ENCODE assay signal across 21 cellular contexts in genomic region chr15:26996250-26996649, GRCh38. TPM values are rescaled to one million over a fixed set of nuclear protein-coding genes. Genes with fewer than 3 reads are reported as not detected.
DNase-seq lines count a peak whose midpoint lies in the region; ATAC-seq, FAIRE-seq and TF ChIP-seq lines count a peak whose summit lies in the region.
"Had no signal": no experiment of that assay in that cellular context is flagged by ENCODE, and none has a peak within 500 bp of the region (broad histone marks: within the 10 kb centered on the region; RNA-seq: fewer than 3 reads in every experiment).

No MANE protein-coding gene starts in this region.

- no peaks in the 10 kb centered on the region for H4K20me1 ChIP-seq in HepG2 (ENCODE audit: insufficient read depth, low read length)

- in situ Hi-C loops in HepG2 (cut with HindIII; ENCODE audit: extremely low pct_ligation_motif_present, low pct_unique_long_range_greater_than_20kb), result no loop called here
- in situ Hi-C loops in transverse colon (cut with MboI; ENCODE audit: low pct_ligation_motif_present in 1 of 4, low pct_unique_long_range_greater_than_20kb in 1 of 4, low sequenced_read_pairs in 3 of 4), result no loop called here

- no peak overlapping the region for H3K4me3 Mint-ChIP-seq in WTC11
- H3K4me3 Mint-ChIP-seq: CD4-positive, alpha-beta memory T cell; H9 had no signal

- intact Hi-C loops in HepG2 (cut with micrococcal nuclease; ENCODE audit: unreplicated experiment), result no loop called here
- intact Hi-C loops in right lobe of liver (cut with DNase I), result no loop called here
- intact Hi-C loops in transverse colon (cut with DNase I; ENCODE audit: low total_unique reads), result no loop called here

- TF ChIP-seq EP300 in HepG2 (IDR thresholded peaks at IDR 0.05; ENCODE audit: low read depth in 2 of 2, low read length in 2 of 2) (no peak), HepG2 (CRISPR knock-in tag; IDR thresholded peaks at IDR 0.05; ENCODE audit: borderline replicate concordance) (no peak), transverse colon (IDR thresholded peaks at IDR 0.05; ENCODE audit: low read depth) (no peak)

- H3K4me1 ChIP-seq in HepG2 (ENCODE audit: insufficient read depth, low read length) (no peaks in the 10 kb centered on the region), right lobe of liver (no peaks in the 10 kb centered on the region), transverse colon (no peaks in the 10 kb centered on the region)

- no peak overlapping the region for H2AFZ ChIP-seq in HepG2 (ENCODE audit: low read length)

- WGBS in HepG2 (ENCODE audit: low lambda C conversion rate), result 4% methylated on average over 2 of the region's 2 CpGs
- WGBS in right lobe of liver (ENCODE audit: insufficient coverage, low coverage, low lambda C conversion rate, missing lambda C conversion rate), result 62% methylated on average over 2 of the region's 2 CpGs
- 77 to 88% methylated on average over 2 of the region's 2 CpGs for WGBS in transverse colon (ENCODE audit: low coverage in 1 of 2), 2 donors

- BruUV-seq in HepG2 (replicated peaks; lab: Mats Ljungman, UMichigan), result no TSS peak

- FAIRE-seq in HepG2 (lab: Jason Lieb, UNC), result no peak
- FAIRE-seq: GM12891, GM18507 had no signal

- no peaks in the 10 kb centered on the region for H3K27me3 ChIP-seq in HepG2 (ENCODE audit: control insufficient read depth in 1 of 2, insufficient read depth in 2 of 2, low read length in 2 of 2)
- H3K27me3 ChIP-seq in right lobe of liver, result no peaks in the 10 kb centered on the region
- no peaks in the 10 kb centered on the region for H3K27me3 ChIP-seq in transverse colon

- ATAC-seq in HepG2 (no peak), right lobe of liver (no peak), WTC11 (no peak)
- ATAC-seq: HCT116 had no signal

- TF ChIP-seq RAD21 in HepG2 (CRISPR knock-in tag; IDR thresholded peaks at IDR 0.05), result no peak

- CTCF ChIA-PET in HepG2 (lab: Yijun Ruan, JAX; ENCODE audit: low intra/inter-chr PET ratio, low total read pairs), result no interaction called here
- CTCF ChIA-PET in WTC11 (lab: Charles Lee), result no interaction called here

- no peak overlapping the region for H3K4me3 ChIP-seq in HepG2 (replicated peaks in 1 of 3; ENCODE audit: insufficient read depth in 1 of 3, low read depth in 2 of 3, low read length in 3 of 3)
- no peak overlapping the region for H3K4me3 ChIP-seq in right lobe of liver
- H3K4me3 ChIP-seq in transverse colon, result no peak overlapping the region

- H3K9me3 ChIP-seq in HepG2 (ENCODE audit: low read length) (peaks cover 46% of the 10 kb centered on the region), right lobe of liver (no peaks in the 10 kb centered on the region), transverse colon (peaks cover 5 to 11% of the 10 kb centered on the region in 2 donors)

- DNase-seq in HepG2 (ENCODE audit: low spot score) (no peak), right lobe of liver (no peak), WTC11 (ENCODE audit: low spot score) (no peak), myocyte (ENCODE audit: low read depth) (peak; percentile 0), transverse colon (no peak)
- no peak for DNase-seq in activated effector memory CD4-positive, alpha-beta T cell treated with Interleukin-2 at 50 U/mL for 16 hours
- DNase-seq: 8988T; C1 segment of cervical spinal cord; Calu3; CD4-positive, alpha-beta memory T cell; COR-L47; DMS79; GF-D8; H9 had no signal

- no peaks in the 10 kb centered on the region; the same call in none of the 2 replicates for H3K27me3 Mint-ChIP-seq in WTC11 (ENCODE audit: low read depth)
- H3K27me3 Mint-ChIP-seq: CD4-positive, alpha-beta memory T cell had no signal

- H3K36me3 Mint-ChIP-seq in WTC11, result peaks cover 15% of the 10 kb centered on the region
- H3K36me3 Mint-ChIP-seq: CD4-positive, alpha-beta memory T cell had no signal

- peaks cover 61% of the 10 kb centered on the region for H3K9me3 Mint-ChIP-seq in WTC11

- no peak overlapping the region for H3K27ac ChIP-seq in HepG2 (ENCODE audit: extremely low read length, insufficient read depth, low read length)
- H3K27ac ChIP-seq in right lobe of liver, result no peak overlapping the region
- no peak overlapping the region for H3K27ac ChIP-seq in transverse colon

- H3K9ac ChIP-seq in HepG2 (ENCODE audit: insufficient read depth, low read depth, low read length), result no peak overlapping the region

- no peaks in the 10 kb centered on the region for H3K79me2 ChIP-seq in HepG2 (ENCODE audit: insufficient read depth, low read length)

- no peak overlapping the region for H3K27ac Mint-ChIP-seq in WTC11
- H3K27ac Mint-ChIP-seq: CD4-positive, alpha-beta memory T cell; H9 had no signal

- no peaks in the 10 kb centered on the region for H3K4me1 Mint-ChIP-seq in WTC11
- H3K4me1 Mint-ChIP-seq: CD4-positive, alpha-beta memory T cell; H9 had no signal

- no peak overlapping the region for H3K4me2 ChIP-seq in HepG2 (ENCODE audit: low read depth, low read length)

- H3K36me3 ChIP-seq in HepG2 (replicated peaks in 1 of 2; ENCODE audit: control insufficient read depth in 1 of 2, insufficient read depth in 2 of 2, low read length in 2 of 2), result no peaks in the 10 kb centered on the region
- H3K36me3 ChIP-seq in right lobe of liver, result no peaks in the 10 kb centered on the region
- no peaks in the 10 kb centered on the region for H3K36me3 ChIP-seq in transverse colon

- POLR2A ChIA-PET in HepG2 (lab: Yijun Ruan, JAX), result no interaction called here
- POLR2A ChIA-PET in WTC11 (lab: Charles Lee), result no interaction called here

- TF ChIP-seq CTCF in HepG2 (CRISPR knock-in tag; IDR thresholded peaks at IDR 0.05) (no peak), right lobe of liver (IDR thresholded peaks at IDR 0.05) (no peak), WTC11 (IDR thresholded peaks at IDR 0.05) (no peak), transverse colon (IDR thresholded peaks at IDR 0.05) (no peak)

- TF ChIP-seq POLR2A in HepG2 (IDR thresholded peaks at IDR 0.05; ENCODE audit: insufficient read depth in 1 of 2, low read depth in 2 of 2, low read length in 2 of 2) (no peak), right lobe of liver (IDR thresholded peaks at IDR 0.05) (no peak), transverse colon (IDR thresholded peaks at IDR 0.05) (no peak)

TF ChIP-seq in HepG2, 621 proteins besides CTCF, POLR2A, EP300 and RAD21:
- TF ChIP-seq ZFP1 (CRISPR knock-in tag; IDR thresholded peaks at IDR 0.05) (no peak), RCOR2 (CRISPR knock-in tag; IDR thresholded peaks at IDR 0.05) (no peak), ZNF781 (CRISPR knock-in tag; IDR thresholded peaks at IDR 0.05; ENCODE audit: borderline replicate concordance, not compliant biosample characterization) (no peak), ELF4 (CRISPR knock-in tag; IDR thresholded peaks at IDR 0.05; ENCODE audit: borderline replicate concordance) (no peak), ZNF891 (CRISPR knock-in tag; IDR thresholded peaks at IDR 0.05) (no peak), ZNF230 (CRISPR knock-in tag; IDR thresholded peaks at IDR 0.05) (no peak), ZNF317 (CRISPR knock-in tag; IDR thresholded peaks at IDR 0.05) (0 out of 2 replicates have a peak, but pooled peaks have one; percentile 54), ZNF350 (CRISPR knock-in tag; IDR thresholded peaks at IDR 0.05; ENCODE audit: borderline replicate concordance, low read depth) (no peak)

TF ChIP-seq in WTC11, 78 proteins besides CTCF, POLR2A, EP300 and RAD21:
- no peak for TF ChIP-seq NFE2L1 (CRISPR knock-in tag; IDR thresholded peaks at IDR 0.05)
- TF ChIP-seq ZNF317 (CRISPR knock-in tag; IDR thresholded peaks at IDR 0.05; ENCODE audit: borderline replicate concordance, low read depth), result peak; percentile 86
- TF ChIP-seq SMAD4 (CRISPR knock-in tag; IDR thresholded peaks at IDR 0.05), result no peak
- TF ChIP-seq RELA (CRISPR knock-in tag; IDR thresholded peaks at IDR 0.05; ENCODE audit: borderline replicate concordance), result no peak
- TF ChIP-seq HMGA2 (CRISPR knock-in tag; IDR thresholded peaks at IDR 0.05), result no peak
- no peak for TF ChIP-seq IRF2 (CRISPR knock-in tag; IDR thresholded peaks at IDR 0.05; ENCODE audit: borderline replicate concordance, low read depth)
- TF ChIP-seq ZNF671 (CRISPR knock-in tag; IDR thresholded peaks at IDR 0.05), result no peak
- TF ChIP-seq ZNF138 (CRISPR knock-in tag; conservative IDR thresholded peaks at IDR 0.05), result no peak
- TF ChIP-seq, protein P1, sequence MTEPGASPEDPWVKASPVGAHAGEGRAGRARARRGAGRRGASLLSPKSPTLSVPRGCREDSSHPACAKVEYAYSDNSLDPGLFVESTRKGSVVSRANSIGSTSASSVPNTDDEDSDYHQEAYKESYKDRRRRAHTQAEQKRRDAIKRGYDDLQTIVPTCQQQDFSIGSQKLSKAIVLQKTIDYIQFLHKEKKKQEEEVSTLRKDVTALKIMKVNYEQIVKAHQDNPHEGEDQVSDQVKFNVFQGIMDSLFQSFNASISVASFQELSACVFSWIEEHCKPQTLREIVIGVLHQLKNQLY (CRISPR knock-in tag; IDR thresholded peaks at IDR 0.05), result no peak

RNA-seq across cellular contexts. Expression of gene GABRG3, which starts 25.3 kb away (rescaled TPM):
- total RNA-seq in HepG2 (2016; rRNA removed; fragmentation: Illumina TruSeq; extraction: Trizol) (not detected in 2 replicates), right lobe of liver (under 1 TPM in 1 of 6 experiments, not detected in 5; 0.18 TPM), WTC11 (2021) (0.30 to 0.72 TPM (median 0.46 TPM) in 3 replicates), myocyte (not detected in 2 replicates), transverse colon (not detected)
- not detected in 2 replicates for total RNA-seq in HepG2 (2016; cell fraction: cytosol; rRNA removed; fragmentation: Illumina TruSeq; extraction: Trizol; ENCODE audit: low read depth)
- total RNA-seq in HepG2 (2016; cell fraction: insoluble cytoplasmic fraction; rRNA removed; fragmentation: Illumina TruSeq; extraction: Trizol), result not detected in 2 replicates
- total RNA-seq in HepG2 (2016; cell fraction: membrane; rRNA removed; fragmentation: Illumina TruSeq; extraction: Trizol), result not detected in 2 replicates
- not detected in 2 replicates for total RNA-seq in HepG2 (2016; cell fraction: nucleus; rRNA removed; fragmentation: Illumina TruSeq; extraction: Trizol)
- polyA plus RNA-seq in HepG2 (2011; rRNA removed), result not detected in 2 replicates
- not detected in 2 replicates for polyA plus RNA-seq in HepG2 (2011; cell fraction: cytosol; rRNA removed)
- not detected in 2 replicates for polyA plus RNA-seq in HepG2 (2011; cell fraction: nucleus; rRNA removed)
- not detected in 2 replicates for polyA plus RNA-seq in HepG2 (2012)
- polyA plus RNA-seq in HepG2 (2016; cell fraction: cytosol; fragmentation: Illumina TruSeq; extraction: Trizol; ENCODE audit: low read depth), result not detected in 2 replicates
- polyA plus RNA-seq in HepG2 (2016; cell fraction: insoluble cytoplasmic fraction; fragmentation: Illumina TruSeq; extraction: Trizol; ENCODE audit: low read depth), result not detected in 2 replicates
- polyA plus RNA-seq in HepG2 (2016; cell fraction: membrane; fragmentation: Illumina TruSeq; extraction: Trizol; ENCODE audit: low read depth), result not detected in 2 replicates
- not detected in 2 replicates for polyA plus RNA-seq in HepG2 (2016; cell fraction: nucleus; fragmentation: Illumina TruSeq; extraction: Trizol; ENCODE audit: insufficient read depth, low read depth)
- polyA minus RNA-seq in HepG2 (2011; rRNA and poly(A)+ RNA removed; ENCODE audit: low replicate concordance), result 0.40 TPM in 1 of 2 replicates, not detected in the other
- not detected in 2 replicates for polyA minus RNA-seq in HepG2 (2011; cell fraction: cytosol; rRNA and poly(A)+ RNA removed)
- not detected in 2 replicates for polyA minus RNA-seq in HepG2 (2011; cell fraction: nucleus; rRNA and poly(A)+ RNA removed)
- polyA plus RNA-seq in myocyte (2012), result not detected
- total RNA-seq: A673; Calu3; CD4-positive, alpha-beta memory T cell; Daoy; H4 had no signal
- polyA plus RNA-seq: BJ; CD4-positive, alpha-beta memory T cell had no signal

Comparison
In these comparisons a context has a peak if more than half of its experiments do, and no peak if none do; other contexts are left out.
1. Of the 50 proteins assayed by ChIP-seq in both HepG2 and WTC11: peak only in HepG2: none; only in WTC11: none; in both: ZNF317; in neither: 49.